In the genomic region with DNA sequence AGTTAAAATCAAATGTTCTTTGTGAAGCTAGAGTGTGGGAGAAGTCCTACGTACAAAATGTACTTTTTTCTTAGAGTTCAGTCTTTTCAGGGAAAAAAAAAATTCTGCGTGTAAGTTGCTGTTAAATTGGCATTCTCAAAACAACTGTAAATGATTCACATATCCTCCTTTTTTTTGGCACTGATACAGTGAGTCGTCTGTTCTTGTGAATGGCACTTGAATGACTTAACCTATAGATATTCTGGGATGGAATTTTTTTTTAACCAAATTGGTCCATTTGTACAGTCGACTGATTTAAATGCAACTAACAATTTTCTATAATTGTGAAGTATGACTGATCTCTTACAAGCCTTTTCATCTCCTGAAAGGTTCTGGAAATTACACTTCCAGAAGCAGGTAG, we compare ENCODE assay signal across 17 cellular contexts. TPM values are rescaled to one million over a fixed set of nuclear protein-coding genes. Genes with fewer than 3 reads are reported as not detected.
DNase-seq lines count a peak whose midpoint lies in the region; ATAC-seq, FAIRE-seq and TF ChIP-seq lines count a peak whose summit lies in the region.
"Had no signal": no experiment of that assay in that cellular context is flagged by ENCODE, and none has a peak within 500 bp of the region (broad histone marks: within the 10 kb centered on the region; RNA-seq: fewer than 3 reads in every experiment).

No MANE protein-coding gene starts in this region.

- peak overlapping the region; percentile 71 for H3K27ac Mint-ChIP-seq in chondrocyte (ENCODE audit: unreplicated experiment)
- H3K27ac Mint-ChIP-seq: CD4-positive, CD25-positive, alpha-beta regulatory T cell; H9 had no signal

- peak; percentile 54 for DNase-seq in EH (ENCODE audit: low read depth)
- DNase-seq in RCC 7860 (ENCODE audit: low spot score), result no peak
- DNase-seq in chondrocyte (ENCODE audit: low spot score), result no peak
- peak; percentile 42 for DNase-seq in iris pigment epithelial cell (ENCODE audit: low read depth)
- DNase-seq in omental fat pad (ENCODE audit: low spot score), result no peak
- no peak for DNase-seq in NCI-H226
- DNase-seq in stimulated activated CD4-positive, alpha-beta T cell treated with anti-CD3 and anti-CD28 coated beads, Interleukin-15, amount 100 ng/mL, for 24 hours, result no peak
- DNase-seq: AML-193; CD4-positive, CD25-positive, alpha-beta regulatory T cell; DND-41; H9; KBM-7; NCI-H1048; NCI-H146; NCI-H2227 treated with DMSO at 0.1 percent for 48 hours; SHP77 had no signal

- TF ChIP-seq CTCF in chondrocyte (IDR thresholded peaks at IDR 0.05) (no peak), omental fat pad (IDR thresholded peaks at IDR 0.05) (no peak)

- peaks cover 6% of the 10 kb centered on the region for H3K9me3 Mint-ChIP-seq in chondrocyte (ENCODE audit: low read depth)
- H3K9me3 Mint-ChIP-seq: H9 had no signal

- H3K4me3 Mint-ChIP-seq in chondrocyte (ENCODE audit: unreplicated experiment), result no peak overlapping the region
- H3K4me3 Mint-ChIP-seq: CD4-positive, CD25-positive, alpha-beta regulatory T cell; H9 had no signal

- no peak for ATAC-seq in HG03460 (IDR thresholded peaks at IDR 0.05; ENCODE audit: unreplicated experiment)
- no peak for ATAC-seq in omental fat pad (ENCODE audit: low FRiP score)

- H3K4me1 Mint-ChIP-seq in chondrocyte (ENCODE audit: low read depth), result peaks cover 37% of the 10 kb centered on the region

- H3K27me3 Mint-ChIP-seq in chondrocyte (ENCODE audit: low read depth), result no peaks in the 10 kb centered on the region

- peak; percentile 65 for FAIRE-seq in RCC 7860 (lab: Jason Lieb, UNC)

- no peaks in the 10 kb centered on the region for H3K36me3 Mint-ChIP-seq in chondrocyte (ENCODE audit: low read depth)
- H3K36me3 Mint-ChIP-seq: CD4-positive, CD25-positive, alpha-beta regulatory T cell had no signal

RNA-seq across cellular contexts. Expression of gene JAG1, which starts 5.5 kb away (rescaled TPM):
- 161 to 510 TPM (median 505 TPM) in 3 replicates for total RNA-seq in chondrocyte
- total RNA-seq in omental fat pad, result 100 to 1,000 TPM in 1 of 4 donors, 10 to 100 TPM in 3; 64.2 to 153 (median 85.7) TPM

Comparison
In these comparisons a context has a peak if more than half of its experiments do, and no peak if none do; other contexts are left out.
1. DNase-seq: peak in EH (single experiment) and iris pigment epithelial cell (single experiment); none in RCC 7860 (single experiment), chondrocyte (single experiment), omental fat pad (single experiment), NCI-H226 (single experiment) and stimulated activated CD4-positive, alpha-beta T cell treated with anti-CD3 and anti-CD28 coated beads, Interleukin-15, amount 100 ng/mL, for 24 hours (single experiment).